10 cellular contexts compared by ENCODE assay signal in the genomic region with DNA sequence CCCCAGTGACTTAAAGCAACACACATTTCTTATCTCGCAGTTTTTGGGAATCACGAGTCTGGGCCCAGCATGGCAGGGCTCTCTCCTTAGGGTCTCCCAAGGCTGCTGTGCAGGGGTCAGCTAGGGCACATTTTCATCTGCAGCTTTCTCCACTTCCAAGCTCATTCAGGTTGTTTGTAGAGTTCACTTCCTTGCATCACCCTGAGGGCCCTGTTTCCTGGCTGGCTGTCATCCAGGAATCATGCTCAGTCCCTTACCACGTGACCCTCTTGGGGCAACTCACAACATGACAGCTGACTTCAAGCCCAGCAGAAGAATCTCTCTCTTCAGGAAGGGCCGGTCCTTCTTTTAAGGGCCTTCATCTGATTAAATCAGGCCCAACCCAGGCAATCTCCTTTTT. TPM values are rescaled to one million over a fixed set of nuclear protein-coding genes. Genes with fewer than 3 reads are reported as not detected.
DNase-seq lines count a peak whose midpoint lies in the region; ATAC-seq, FAIRE-seq and TF ChIP-seq lines count a peak whose summit lies in the region.
"Had no signal": no experiment of that assay in that cellular context is flagged by ENCODE, and none has a peak within 500 bp of the region (broad histone marks: within the 10 kb centered on the region; RNA-seq: fewer than 3 reads in every experiment).

No MANE protein-coding gene starts in this region.

- peaks cover 6% of the 10 kb centered on the region for H3K27me3 Mint-ChIP-seq in GM23338 (ENCODE audit: insufficient read depth, low read depth, poor library complexity)

- no peak for DNase-seq in GM23338 (ENCODE audit: low spot score)
- DNase-seq in NCI-H2107 (lab: John Stamatoyannopoulos, UW) = peak; percentile 18
- DNase-seq in cardiac fibroblast (ENCODE audit: low read depth in 2 of 2) = peak; percentile 24 to 54
- DNase-seq in pancreas = peak in 5 of 6 donors; percentile 16 to 49 (median 36)
- DNase-seq in NCI-H1930 (lab: John Stamatoyannopoulos, UW) = no peak
- DNase-seq: NCI-H446 treated with DMSO at 0.1 percent for 48 hours had no signal

- peak overlapping the region; percentile 20; the same call in 1 of the 2 replicates for H3K27ac Mint-ChIP-seq in GM23338

- H3K36me3 Mint-ChIP-seq in GM23338 (ENCODE audit: low read depth) = no peaks in the 10 kb centered on the region

- H3K9me2 ChIP-seq in GM23338 (ENCODE audit: insufficient read depth) = no peaks in the 10 kb centered on the region

- H3K4me2 ChIP-seq in GM23338 = no peak overlapping the region

- H2AFZ ChIP-seq in GM23338 = no peak overlapping the region

- no peak for ATAC-seq in GM23338
- peak in 3 of 4 donors; percentile 74 to 80 (median 75) for ATAC-seq in pancreas
- ATAC-seq in GM18502 (IDR thresholded peaks at IDR 0.05; ENCODE audit: poor library complexity, unreplicated experiment) = no peak
- ATAC-seq in GM18867 (IDR thresholded peaks at IDR 0.05; ENCODE audit: unreplicated experiment) = no peak
- no peak for ATAC-seq in HG03520 (IDR thresholded peaks at IDR 0.05; ENCODE audit: unreplicated experiment)

- H3K27ac ChIP-seq in GM23338 (ENCODE audit: low read depth) (no peak overlapping the region), pancreas (no peak overlapping the region)
- H3K27ac ChIP-seq: esophagus muscularis mucosa had no signal

- H3F3A ChIP-seq in GM23338 (replicated peaks; ENCODE audit: low read depth) = no peaks in the 10 kb centered on the region

- H3K27me3 ChIP-seq in GM23338 (ENCODE audit: insufficient read depth) = no peaks in the 10 kb centered on the region
- no peaks in the 10 kb centered on the region for H3K27me3 ChIP-seq in pancreas
- H3K27me3 ChIP-seq: esophagus muscularis mucosa had no signal

- H3K9me3 Mint-ChIP-seq in GM23338 = no peaks in the 10 kb centered on the region

- intact Hi-C loops in pancreas (cut with DNase I) = no loop called here

- H3K4me3 Mint-ChIP-seq in GM23338 = no peak overlapping the region

- no peaks in the 10 kb centered on the region for H4K20me1 ChIP-seq in GM23338 (replicated peaks; ENCODE audit: insufficient read depth)

- H3K36me3 ChIP-seq in GM23338 (ENCODE audit: insufficient read depth) (no peaks in the 10 kb centered on the region), pancreas (no peaks in the 10 kb centered on the region)
- H3K36me3 ChIP-seq: esophagus muscularis mucosa had no signal

- TF ChIP-seq CTCF in GM23338 (conservative IDR thresholded peaks at IDR 0.05; ENCODE audit: low read depth in 2 of 2) (no peak), cardiac fibroblast (IDR thresholded peaks at IDR 0.05; ENCODE audit: low read depth, low read length) (no peak), pancreas (IDR thresholded peaks at IDR 0.05) (no peak)

- H3K79me2 ChIP-seq in GM23338 (replicated peaks; ENCODE audit: insufficient read depth) = no peaks in the 10 kb centered on the region

- no peak overlapping the region for H3K4me3 ChIP-seq in GM23338
- no peak overlapping the region for H3K4me3 ChIP-seq in cardiac fibroblast (replicated peaks in 1 of 2; ENCODE audit: low read depth in 2 of 2, low read length in 2 of 2)
- no peak overlapping the region for H3K4me3 ChIP-seq in pancreas
- H3K4me3 ChIP-seq: esophagus muscularis mucosa had no signal

- H3K4me1 ChIP-seq in GM23338 (ENCODE audit: insufficient read depth) (0 out of 2 replicates have a peak, but pooled peaks cover 6% of the 10 kb centered on the region), pancreas (no peaks in the 10 kb centered on the region)
- H3K4me1 ChIP-seq: esophagus muscularis mucosa had no signal

- no peak for FAIRE-seq in pancreas (lab: Jason Lieb, UNC)

- peaks cover 19% of the 10 kb centered on the region for H3K4me1 Mint-ChIP-seq in GM23338

- H3K9me3 ChIP-seq in pancreas = no peaks in the 10 kb centered on the region
- H3K9me3 ChIP-seq: esophagus muscularis mucosa had no signal

- WGBS in pancreas, 2 donors = 52 to 59% methylated on average over 4 of the region's 4 CpGs

TF ChIP-seq in GM23338, 12 proteins besides CTCF, POLR2A, EP300 and RAD21:
- TF ChIP-seq, protein P1, sequence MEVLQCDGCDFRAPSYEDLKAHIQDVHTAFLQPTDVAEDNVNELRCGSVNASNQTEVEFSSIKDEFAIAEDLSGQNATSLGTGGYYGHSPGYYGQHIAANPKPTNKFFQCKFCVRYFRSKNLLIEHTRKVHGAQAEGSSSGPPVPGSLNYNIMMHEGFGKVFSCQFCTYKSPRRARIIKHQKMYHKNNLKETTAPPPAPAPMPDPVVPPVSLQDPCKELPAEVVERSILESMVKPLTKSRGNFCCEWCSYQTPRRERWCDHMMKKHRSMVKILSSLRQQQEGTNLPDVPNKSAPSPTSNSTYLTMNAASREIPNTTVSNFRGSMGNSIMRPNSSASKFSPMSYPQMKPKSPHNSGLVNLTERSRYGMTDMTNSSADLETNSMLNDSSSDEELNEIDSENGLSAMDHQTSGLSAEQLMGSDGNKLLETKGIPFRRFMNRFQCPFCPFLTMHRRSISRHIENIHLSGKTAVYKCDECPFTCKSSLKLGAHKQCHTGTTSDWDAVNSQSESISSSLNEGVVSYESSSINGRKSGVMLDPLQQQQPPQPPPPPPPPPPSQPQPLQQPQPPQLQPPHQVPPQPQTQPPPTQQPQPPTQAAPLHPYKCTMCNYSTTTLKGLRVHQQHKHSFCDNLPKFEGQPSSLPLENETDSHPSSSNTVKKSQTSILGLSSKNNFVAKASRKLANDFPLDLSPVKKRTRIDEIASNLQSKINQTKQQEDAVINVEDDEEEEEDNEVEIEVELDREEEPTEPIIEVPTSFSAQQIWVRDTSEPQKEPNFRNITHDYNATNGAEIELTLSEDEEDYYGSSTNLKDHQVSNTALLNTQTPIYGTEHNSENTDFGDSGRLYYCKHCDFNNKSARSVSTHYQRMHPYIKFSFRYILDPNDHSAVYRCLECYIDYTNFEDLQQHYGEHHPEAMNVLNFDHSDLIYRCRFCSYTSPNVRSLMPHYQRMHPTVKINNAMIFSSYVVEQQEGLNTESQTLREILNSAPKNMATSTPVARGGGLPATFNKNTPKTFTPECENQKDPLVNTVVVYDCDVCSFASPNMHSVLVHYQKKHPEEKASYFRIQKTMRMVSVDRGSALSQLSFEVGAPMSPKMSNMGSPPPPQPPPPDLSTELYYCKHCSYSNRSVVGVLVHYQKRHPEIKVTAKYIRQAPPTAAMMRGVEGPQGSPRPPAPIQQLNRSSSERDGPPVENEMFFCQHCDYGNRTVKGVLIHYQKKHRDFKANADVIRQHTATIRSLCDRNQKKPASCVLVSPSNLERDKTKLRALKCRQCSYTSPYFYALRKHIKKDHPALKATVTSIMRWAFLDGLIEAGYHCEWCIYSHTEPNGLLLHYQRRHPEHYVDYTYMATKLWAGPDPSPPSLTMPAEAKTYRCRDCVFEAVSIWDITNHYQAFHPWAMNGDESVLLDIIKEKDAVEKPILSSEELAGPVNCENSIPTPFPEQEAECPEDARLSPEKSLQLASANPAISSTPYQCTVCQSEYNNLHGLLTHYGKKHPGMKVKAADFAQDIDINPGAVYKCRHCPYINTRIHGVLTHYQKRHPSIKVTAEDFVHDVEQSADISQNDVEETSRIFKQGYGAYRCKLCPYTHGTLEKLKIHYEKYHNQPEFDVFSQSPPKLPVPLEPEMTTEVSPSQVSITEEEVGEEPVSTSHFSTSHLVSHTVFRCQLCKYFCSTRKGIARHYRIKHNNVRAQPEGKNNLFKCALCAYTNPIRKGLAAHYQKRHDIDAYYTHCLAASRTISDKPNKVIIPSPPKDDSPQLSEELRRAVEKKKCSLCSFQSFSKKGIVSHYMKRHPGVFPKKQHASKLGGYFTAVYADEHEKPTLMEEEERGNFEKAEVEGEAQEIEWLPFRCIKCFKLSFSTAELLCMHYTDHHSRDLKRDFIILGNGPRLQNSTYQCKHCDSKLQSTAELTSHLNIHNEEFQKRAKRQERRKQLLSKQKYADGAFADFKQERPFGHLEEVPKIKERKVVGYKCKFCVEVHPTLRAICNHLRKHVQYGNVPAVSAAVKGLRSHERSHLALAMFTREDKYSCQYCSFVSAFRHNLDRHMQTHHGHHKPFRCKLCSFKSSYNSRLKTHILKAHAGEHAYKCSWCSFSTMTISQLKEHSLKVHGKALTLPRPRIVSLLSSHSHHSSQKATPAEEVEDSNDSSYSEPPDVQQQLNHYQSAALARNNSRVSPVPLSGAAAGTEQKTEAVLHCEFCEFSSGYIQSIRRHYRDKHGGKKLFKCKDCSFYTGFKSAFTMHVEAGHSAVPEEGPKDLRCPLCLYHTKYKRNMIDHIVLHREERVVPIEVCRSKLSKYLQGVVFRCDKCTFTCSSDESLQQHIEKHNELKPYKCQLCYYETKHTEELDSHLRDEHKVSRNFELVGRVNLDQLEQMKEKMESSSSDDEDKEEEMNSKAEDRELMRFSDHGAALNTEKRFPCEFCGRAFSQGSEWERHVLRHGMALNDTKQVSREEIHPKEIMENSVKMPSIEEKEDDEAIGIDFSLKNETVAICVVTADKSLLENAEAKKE (CRISPR knock-in tag; IDR thresholded peaks at IDR 0.05) = no peak
- TF ChIP-seq JUNB (IDR thresholded peaks at IDR 0.05; ENCODE audit: unreplicated experiment) = no peak

RNA-seq across cellular contexts. Expression of gene SNAP25, which starts 21.3 kb away (rescaled TPM):
- 0.78 and 1.3 TPM in 2 replicates for total RNA-seq in GM23338 (2014; rRNA removed; shearing (Covaris generic))
- polyA plus RNA-seq in GM23338 (2016; fragmentation: Nextera tagmentation; extraction: Ambion mirVana) = 0.73 and 0.82 TPM in 2 replicates
- 1 to 10 TPM in 5 of 6 donors, under 1 TPM in 1; 0.95 to 8.4 (median 2.9) TPM for total RNA-seq in pancreas
- polyA plus RNA-seq in pancreas = 10 to 100 TPM in 1 of 2 donors, 1 to 10 TPM in 1; 8.6 to 50.3 TPM

Comparison
In these comparisons a context has a peak if more than half of its experiments do, and no peak if none do; other contexts are left out.
1. ATAC-seq: peak in pancreas (3 of 4); none in GM23338 (single experiment), GM18502 (single experiment), GM18867 (single experiment) and HG03520 (single experiment).
2. DNase-seq: peak in NCI-H2107 (single experiment), cardiac fibroblast (2 of 2) and pancreas (5 of 6); none in GM23338 (single experiment) and NCI-H1930 (0 of 2).